Comparison of ENCODE assay signal across 17 cellular contexts in genomic region chr6:84766796-84767590, GRCh38. TPM values are rescaled to one million over a fixed set of nuclear protein-coding genes. Genes with fewer than 3 reads are reported as not detected.
DNase-seq lines count a peak whose midpoint lies in the region; ATAC-seq and TF ChIP-seq lines count a peak whose summit lies in the region.
"Had no signal": no experiment of that assay in that cellular context is flagged by ENCODE, and none has a peak within 500 bp of the region (broad histone marks: within the 10 kb centered on the region; RNA-seq: fewer than 3 reads in every experiment).

No MANE protein-coding gene starts in this region.

- peaks cover 17% of the 10 kb centered on the region for H3K4me1 Mint-ChIP-seq in endodermal cell

- H4K20me1 ChIP-seq in smooth muscle cell (ENCODE audit: low read depth) = no peaks in the 10 kb centered on the region

- no peaks in the 10 kb centered on the region for H3K79me2 ChIP-seq in smooth muscle cell (ENCODE audit: low read depth)

- H3K4me2 ChIP-seq in smooth muscle cell = no peak overlapping the region

- H3K4me1 ChIP-seq in heart right ventricle = peaks cover 0 to 15% (median 5%) of the 10 kb centered on the region in 9 donors
- H3K4me1 ChIP-seq in endodermal cell (ENCODE audit: control insufficient read depth, insufficient read depth, low read length) = peaks cover 11% of the 10 kb centered on the region
- H3K4me1 ChIP-seq in smooth muscle cell (ENCODE audit: low read depth) = peaks cover 6% of the 10 kb centered on the region

- H2AFZ ChIP-seq in smooth muscle cell (ENCODE audit: low read depth) = no peak overlapping the region

- peaks cover 9 to 100% (median 98%) of the 10 kb centered on the region in 7 donors for H3K27me3 ChIP-seq in heart right ventricle
- H3K27me3 ChIP-seq in endodermal cell (ENCODE audit: control insufficient read depth, insufficient read depth, low read length, poor library complexity, severe bottlenecking) = peaks cover 93% of the 10 kb centered on the region
- H3K27me3 ChIP-seq in layer of hippocampus (ENCODE audit: control insufficient read depth, insufficient read depth, low read length) = peaks cover 37% of the 10 kb centered on the region
- peaks cover 91% of the 10 kb centered on the region for H3K27me3 ChIP-seq in smooth muscle cell (ENCODE audit: low read depth)

- H3K27ac ChIP-seq in heart right ventricle (peak overlapping the region in 7 of 10 donors; percentile 58 to 76 (median 70)), endodermal cell (ENCODE audit: low read depth, low read length) (no peak overlapping the region), layer of hippocampus (ENCODE audit: low read depth, low read length) (peak overlapping the region; percentile 52), smooth muscle cell (ENCODE audit: low read depth) (no peak overlapping the region)
- H3K27ac ChIP-seq: stomach, vagina had no signal

- no peaks in the 10 kb centered on the region for H3K9me3 ChIP-seq in heart right ventricle
- H3K9me3 ChIP-seq in endodermal cell (ENCODE audit: control insufficient read depth, low read length) = no peaks in the 10 kb centered on the region
- no peaks in the 10 kb centered on the region for H3K9me3 ChIP-seq in smooth muscle cell (replicated peaks; ENCODE audit: low read depth)
- H3K9me3 ChIP-seq: vagina had no signal

- peaks cover 100% of the 10 kb centered on the region for H3K27me3 Mint-ChIP-seq in endodermal cell (ENCODE audit: insufficient read depth)

- intact Hi-C loops in heart right ventricle (cut with DNase I) (loop anchor here in 3 of 10 donors (10.0 kb wide), 1 partner anchor 342 kb away; no protein-coding TSS in a partner anchor), cardiac septum (cut with DNase I) (no loop called here)

- H3K4me3 ChIP-seq in heart right ventricle (no peak overlapping the region), endodermal cell (ENCODE audit: low read length) (no peak overlapping the region), smooth muscle cell (no peak overlapping the region)
- H3K4me3 ChIP-seq: stomach, vagina had no signal

- no peaks in the 10 kb centered on the region for H3K36me3 Mint-ChIP-seq in endodermal cell (ENCODE audit: low read depth)

- ATAC-seq in heart right ventricle (no peak), HG03432 (IDR thresholded peaks at IDR 0.05; ENCODE audit: unreplicated experiment) (no peak)
- ATAC-seq: effector memory CD8-positive, alpha-beta T cell had no signal

- WGBS in heart right ventricle, 2 donors = 19 to 30% methylated on average over 44 of the region's 44 CpGs
- 5 to 7% methylated on average over 26 to 44 of the region's 44 CpGs for WGBS in endodermal cell (ENCODE audit: insufficient coverage in 1 of 2, insufficient read length in 1 of 2), 2 experiments
- WGBS in smooth muscle cell (ENCODE audit: low lambda C conversion rate) = 11% methylated on average over 44 of the region's 44 CpGs

- DNase-seq in heart right ventricle = no peak
- DNase-seq in cardiac septum (ENCODE audit: low spot score) = no peak
- DNase-seq in endodermal cell = peak; percentile 82
- no peak for DNase-seq in smooth muscle cell (lab: John Stamatoyannopoulos, UW; ENCODE audit: unreplicated experiment)
- DNase-seq in activated naive CD4-positive, alpha-beta T cell treated with anti-CD3 and anti-CD28 coated beads, Interleukin-2, amount 50 U/mL, for 16 hours = no peak
- DNase-seq in pons (ENCODE audit: low spot score) = no peak
- DNase-seq: activated CD8-positive, alpha-beta memory T cell treated with anti-CD3 and anti-CD28 coated beads, Interleukin-2, amount 50 U/mL, for 4 hours; activated naive CD4-positive, alpha-beta T cell treated with Interleukin-2 at 50 U/mL for 16 hours; AML-193; effector memory CD8-positive, alpha-beta T cell; NCI-H2081; NCI-H524 treated with DMSO at 0.1 percent for 48 hours; OCI-M1; stomach had no signal

- H3K9ac ChIP-seq in endodermal cell (ENCODE audit: extremely low read depth, low read length, poor library complexity, severe bottlenecking) (no peak overlapping the region), smooth muscle cell (ENCODE audit: low read depth) (no peak overlapping the region)

- H3K36me3 ChIP-seq in heart right ventricle (no peaks in the 10 kb centered on the region), endodermal cell (ENCODE audit: control insufficient read depth, insufficient read depth, low read length) (no peaks in the 10 kb centered on the region), smooth muscle cell (ENCODE audit: low read depth) (no peaks in the 10 kb centered on the region)
- H3K36me3 ChIP-seq: stomach, vagina had no signal

- H3F3A ChIP-seq in smooth muscle cell (ENCODE audit: low read depth) = no peaks in the 10 kb centered on the region

- TF ChIP-seq CTCF in heart right ventricle (IDR thresholded peaks at IDR 0.05) (no peak), endodermal cell (conservative IDR thresholded peaks at IDR 0.05) (no peak), smooth muscle cell (IDR thresholded peaks at IDR 0.05; ENCODE audit: borderline replicate concordance, insufficient read depth, poor library complexity, severe bottlenecking) (no peak)

- H3K9me3 Mint-ChIP-seq in endodermal cell = peaks cover 1% of the 10 kb centered on the region

- H3K4me3 Mint-ChIP-seq in endodermal cell = peak overlapping the region; percentile 30
- H3K4me3 Mint-ChIP-seq: effector memory CD8-positive, alpha-beta T cell had no signal

- H3K27ac Mint-ChIP-seq in endodermal cell = no peak overlapping the region
- H3K27ac Mint-ChIP-seq: effector memory CD8-positive, alpha-beta T cell had no signal

RNA-seq across cellular contexts. Expression of gene TBX18, which starts 2.6 kb away (rescaled TPM):
- total RNA-seq in heart right ventricle = 1 to 10 TPM; 1.7 to 9.1 (median 2.8) TPM
- polyA plus RNA-seq in heart right ventricle = 1 to 10 TPM; 2.3 to 5.0 TPM
- total RNA-seq in cardiac septum = 4.6 TPM
- total RNA-seq in endodermal cell = 1 to 10 TPM; 1.3 to 2.3 TPM
- polyA plus RNA-seq in endodermal cell (2013, experiment 1 of 2) = 0.36 TPM
- polyA plus RNA-seq in endodermal cell (2013, experiment 2 of 2) = 0.29 TPM
- 2.3 TPM in 2 replicates for total RNA-seq in smooth muscle cell
- polyA plus RNA-seq in smooth muscle cell = 0.59 and 0.67 TPM in 2 replicates

Comparison
In these comparisons a context has a peak if more than half of its experiments do, and no peak if none do; other contexts are left out.
1. H3K27ac ChIP-seq: peak in heart right ventricle (7 of 10) and layer of hippocampus (single experiment); none in endodermal cell (single experiment) and smooth muscle cell (single experiment).